13 cellular contexts compared by ENCODE assay signal in the genomic region with DNA sequence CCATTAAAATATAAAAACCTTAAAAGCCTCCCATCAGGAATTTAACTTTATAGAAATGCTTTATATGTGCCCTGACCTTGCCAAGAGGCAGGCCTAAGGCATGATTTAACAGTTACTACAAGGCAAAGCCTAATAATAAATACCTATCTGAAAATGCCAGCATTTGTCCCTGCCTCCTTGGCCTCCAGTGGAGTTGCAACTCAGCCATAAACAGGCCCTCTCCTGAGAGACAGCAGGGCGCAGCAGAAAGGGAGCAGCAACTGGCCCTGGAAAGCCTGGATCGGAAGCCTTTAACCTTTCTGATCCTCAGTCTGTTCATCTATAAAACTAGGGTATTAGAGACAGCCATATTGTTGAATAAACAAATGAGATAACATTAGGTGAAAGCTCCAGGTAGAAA.
"Had no signal": no experiment of that assay in that cellular context is flagged by ENCODE, and none has a peak within 500 bp of the region (broad histone marks: within the 10 kb centered on the region; RNA-seq: fewer than 3 reads in every experiment).

No MANE protein-coding gene starts in this region.

- H3K4me3 Mint-ChIP-seq: activated naive CD4-positive, alpha-beta T cell treated with anti-CD3 and anti-CD28 coated beads, Interleukin-2, amount 10 ng/mL, durations not matched to agents 7 days and 5 days had no signal

- H3K9me3 ChIP-seq: colonic mucosa, left ventricle myocardium inferior, transverse colon had no signal

- DNase-seq: activated CD4-positive, CD25-positive, alpha-beta regulatory T cell treated with anti-CD3 and anti-CD28 coated beads, Interleukin-2, amount 50 U/mL, for 72 hours; activated naive CD4-positive, alpha-beta T cell treated with anti-CD3 and anti-CD28 coated beads, Interleukin-2, amount 10 ng/mL, durations not matched to agents 7 days and 5 days; colonic mucosa; kidney; left ventricle myocardium inferior; stimulated activated naive CD8-positive, alpha-beta T cell treated with anti-CD3 and anti-CD28 coated beads, Interleukin-15, Interleukin-2, amounts not matched to agents 100 U/mL and 50 U/mL, for 24 hours; SW 1271; transverse colon had no signal

- H3K27ac Mint-ChIP-seq: activated naive CD4-positive, alpha-beta T cell treated with anti-CD3 and anti-CD28 coated beads, Interleukin-2, amount 10 ng/mL, durations not matched to agents 7 days and 5 days; activated T-helper 2 cell treated with anti-CD3 and anti-CD28 coated beads, Interferon-gamma antibody, Interleukin-2, Interleukin-4, amounts not matched to agents 10 μg/mL and 5 μg/mL and 100 μg/mL, durations not matched to agents 14 hours and 24 hours and 36 hours had no signal

- H3K4me1 ChIP-seq: colonic mucosa, left ventricle myocardium inferior, transverse colon had no signal

- H3K27me3 ChIP-seq: cardiac muscle cell, colonic mucosa, transverse colon had no signal

- H3K27me3 Mint-ChIP-seq: activated naive CD4-positive, alpha-beta T cell treated with anti-CD3 and anti-CD28 coated beads, Interleukin-2, amount 10 ng/mL, durations not matched to agents 7 days and 5 days had no signal

- ATAC-seq: esophagus mucosa; sciatic nerve; stimulated activated naive CD8-positive, alpha-beta T cell treated with anti-CD3 and anti-CD28 coated beads, Interleukin-15, Interleukin-2, amounts not matched to agents 100 U/mL and 50 U/mL, for 24 hours had no signal

- H3K4me3 ChIP-seq: cardiac muscle cell, colonic mucosa, left ventricle myocardium inferior, transverse colon had no signal

- H3K36me3 Mint-ChIP-seq: activated naive CD4-positive, alpha-beta T cell treated with anti-CD3 and anti-CD28 coated beads, Interleukin-2, amount 10 ng/mL, durations not matched to agents 7 days and 5 days had no signal

- FAIRE-seq: astrocyte, kidney had no signal

- H3K36me3 ChIP-seq: cardiac muscle cell, colonic mucosa, left ventricle myocardium inferior, transverse colon had no signal

- H3K9me3 Mint-ChIP-seq: activated naive CD4-positive, alpha-beta T cell treated with anti-CD3 and anti-CD28 coated beads, Interleukin-2, amount 10 ng/mL, durations not matched to agents 7 days and 5 days; activated T-helper 2 cell treated with anti-CD3 and anti-CD28 coated beads, Interferon-gamma antibody, Interleukin-2, Interleukin-4, amounts not matched to agents 10 μg/mL and 5 μg/mL and 100 μg/mL, durations not matched to agents 14 hours and 24 hours and 36 hours had no signal

- H3K27ac ChIP-seq: cardiac muscle cell, colonic mucosa, left ventricle myocardium inferior, transverse colon had no signal

- H3K4me1 Mint-ChIP-seq: activated naive CD4-positive, alpha-beta T cell treated with anti-CD3 and anti-CD28 coated beads, Interleukin-2, amount 10 ng/mL, durations not matched to agents 7 days and 5 days had no signal
